ENCODE assay signal across 1 cellular context in genomic region chr19:45424191-45425058, GRCh38.
TF ChIP-seq lines count a peak whose summit lies in the region.

No MANE protein-coding gene starts in this region.

TF ChIP-seq in GM12878, 131 proteins besides CTCF, POLR2A, EP300 and RAD21 (continued from another document):
- TF ChIP-seq, protein P1, sequence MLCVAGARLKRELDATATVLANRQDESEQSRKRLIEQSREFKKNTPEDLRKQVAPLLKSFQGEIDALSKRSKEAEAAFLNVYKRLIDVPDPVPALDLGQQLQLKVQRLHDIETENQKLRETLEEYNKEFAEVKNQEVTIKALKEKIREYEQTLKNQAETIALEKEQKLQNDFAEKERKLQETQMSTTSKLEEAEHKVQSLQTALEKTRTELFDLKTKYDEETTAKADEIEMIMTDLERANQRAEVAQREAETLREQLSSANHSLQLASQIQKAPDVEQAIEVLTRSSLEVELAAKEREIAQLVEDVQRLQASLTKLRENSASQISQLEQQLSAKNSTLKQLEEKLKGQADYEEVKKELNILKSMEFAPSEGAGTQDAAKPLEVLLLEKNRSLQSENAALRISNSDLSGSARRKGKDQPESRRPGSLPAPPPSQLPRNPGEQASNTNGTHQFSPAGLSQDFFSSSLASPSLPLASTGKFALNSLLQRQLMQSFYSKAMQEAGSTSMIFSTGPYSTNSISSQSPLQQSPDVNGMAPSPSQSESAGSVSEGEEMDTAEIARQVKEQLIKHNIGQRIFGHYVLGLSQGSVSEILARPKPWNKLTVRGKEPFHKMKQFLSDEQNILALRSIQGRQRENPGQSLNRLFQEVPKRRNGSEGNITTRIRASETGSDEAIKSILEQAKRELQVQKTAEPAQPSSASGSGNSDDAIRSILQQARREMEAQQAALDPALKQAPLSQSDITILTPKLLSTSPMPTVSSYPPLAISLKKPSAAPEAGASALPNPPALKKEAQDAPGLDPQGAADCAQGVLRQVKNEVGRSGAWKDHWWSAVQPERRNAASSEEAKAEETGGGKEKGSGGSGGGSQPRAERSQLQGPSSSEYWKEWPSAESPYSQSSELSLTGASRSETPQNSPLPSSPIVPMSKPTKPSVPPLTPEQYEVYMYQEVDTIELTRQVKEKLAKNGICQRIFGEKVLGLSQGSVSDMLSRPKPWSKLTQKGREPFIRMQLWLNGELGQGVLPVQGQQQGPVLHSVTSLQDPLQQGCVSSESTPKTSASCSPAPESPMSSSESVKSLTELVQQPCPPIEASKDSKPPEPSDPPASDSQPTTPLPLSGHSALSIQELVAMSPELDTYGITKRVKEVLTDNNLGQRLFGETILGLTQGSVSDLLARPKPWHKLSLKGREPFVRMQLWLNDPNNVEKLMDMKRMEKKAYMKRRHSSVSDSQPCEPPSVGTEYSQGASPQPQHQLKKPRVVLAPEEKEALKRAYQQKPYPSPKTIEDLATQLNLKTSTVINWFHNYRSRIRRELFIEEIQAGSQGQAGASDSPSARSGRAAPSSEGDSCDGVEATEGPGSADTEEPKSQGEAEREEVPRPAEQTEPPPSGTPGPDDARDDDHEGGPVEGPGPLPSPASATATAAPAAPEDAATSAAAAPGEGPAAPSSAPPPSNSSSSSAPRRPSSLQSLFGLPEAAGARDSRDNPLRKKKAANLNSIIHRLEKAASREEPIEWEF (IDR thresholded peaks at IDR 0.05; ENCODE audit: insufficient replicate concordance, low read depth, low read length) = no peak
- TF ChIP-seq USF2 (IDR thresholded peaks at IDR 0.05; ENCODE audit: borderline replicate concordance, low read depth, low read length) = no peak
- TF ChIP-seq NR2C1 (IDR thresholded peaks at IDR 0.05) = no peak
- no peak for TF ChIP-seq ZZZ3 (IDR thresholded peaks at IDR 0.05; ENCODE audit: control insufficient read depth, insufficient read length, low read depth)
- TF ChIP-seq NBN (IDR thresholded peaks at IDR 0.05) = no peak
- no peak for TF ChIP-seq WRNIP1 (IDR thresholded peaks at IDR 0.05; ENCODE audit: borderline replicate concordance, low read depth, low read length)
- TF ChIP-seq POLR2AphosphoS5 (IDR thresholded peaks at IDR 0.05; ENCODE audit: low read length) = 0 out of 2 replicates have a peak, but pooled peaks have one; percentile 10
- TF ChIP-seq BCL3 (IDR thresholded peaks at IDR 0.05; ENCODE audit: borderline replicate concordance, insufficient read depth, low read depth, low read length, poor library complexity, severe bottlenecking) = peak; percentile 41
- TF ChIP-seq ZNF207 (IDR thresholded peaks at IDR 0.05; ENCODE audit: borderline replicate concordance) = no peak
- TF ChIP-seq CREM (IDR thresholded peaks at IDR 0.05; ENCODE audit: low read depth) = peak; percentile 11; the same call in 1 of the 2 replicates
- TF ChIP-seq YY1 (IDR thresholded peaks at IDR 0.05; ENCODE audit: low read depth, low read length) = peak; percentile 58; the same call in 1 of the 2 replicates
- TF ChIP-seq ZNF622 (IDR thresholded peaks at IDR 0.05) = no peak
- TF ChIP-seq RFX5 (IDR thresholded peaks at IDR 0.05; ENCODE audit: low read depth, low read length) = no peak
- TF ChIP-seq HDAC2 (IDR thresholded peaks at IDR 0.05) = no peak
- TF ChIP-seq GABPA (IDR thresholded peaks at IDR 0.05; ENCODE audit: low read depth) = 0 out of 2 replicates have a peak, but pooled peaks have one; percentile 4
- no peak; the same call in 1 of the 2 replicates for TF ChIP-seq PAX5 (IDR thresholded peaks at IDR 0.05; ENCODE audit: borderline replicate concordance, low read depth, low read length)
- TF ChIP-seq ZNF384 (IDR thresholded peaks at IDR 0.05; ENCODE audit: borderline replicate concordance, low read depth, low read length) = no peak
- no peak for TF ChIP-seq IRF3 (IDR thresholded peaks at IDR 0.05)
- TF ChIP-seq, protein P2, sequence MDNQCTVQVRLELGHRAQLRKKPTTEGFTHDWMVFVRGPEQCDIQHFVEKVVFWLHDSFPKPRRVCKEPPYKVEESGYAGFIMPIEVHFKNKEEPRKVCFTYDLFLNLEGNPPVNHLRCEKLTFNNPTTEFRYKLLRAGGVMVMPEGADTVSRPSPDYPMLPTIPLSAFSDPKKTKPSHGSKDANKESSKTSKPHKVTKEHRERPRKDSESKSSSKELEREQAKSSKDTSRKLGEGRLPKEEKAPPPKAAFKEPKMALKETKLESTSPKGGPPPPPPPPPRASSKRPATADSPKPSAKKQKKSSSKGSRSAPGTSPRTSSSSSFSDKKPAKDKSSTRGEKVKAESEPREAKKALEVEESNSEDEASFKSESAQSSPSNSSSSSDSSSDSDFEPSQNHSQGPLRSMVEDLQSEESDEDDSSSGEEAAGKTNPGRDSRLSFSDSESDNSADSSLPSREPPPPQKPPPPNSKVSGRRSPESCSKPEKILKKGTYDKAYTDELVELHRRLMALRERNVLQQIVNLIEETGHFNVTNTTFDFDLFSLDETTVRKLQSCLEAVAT (IDR thresholded peaks at IDR 0.05) = peak; percentile 93
- TF ChIP-seq, protein P3, sequence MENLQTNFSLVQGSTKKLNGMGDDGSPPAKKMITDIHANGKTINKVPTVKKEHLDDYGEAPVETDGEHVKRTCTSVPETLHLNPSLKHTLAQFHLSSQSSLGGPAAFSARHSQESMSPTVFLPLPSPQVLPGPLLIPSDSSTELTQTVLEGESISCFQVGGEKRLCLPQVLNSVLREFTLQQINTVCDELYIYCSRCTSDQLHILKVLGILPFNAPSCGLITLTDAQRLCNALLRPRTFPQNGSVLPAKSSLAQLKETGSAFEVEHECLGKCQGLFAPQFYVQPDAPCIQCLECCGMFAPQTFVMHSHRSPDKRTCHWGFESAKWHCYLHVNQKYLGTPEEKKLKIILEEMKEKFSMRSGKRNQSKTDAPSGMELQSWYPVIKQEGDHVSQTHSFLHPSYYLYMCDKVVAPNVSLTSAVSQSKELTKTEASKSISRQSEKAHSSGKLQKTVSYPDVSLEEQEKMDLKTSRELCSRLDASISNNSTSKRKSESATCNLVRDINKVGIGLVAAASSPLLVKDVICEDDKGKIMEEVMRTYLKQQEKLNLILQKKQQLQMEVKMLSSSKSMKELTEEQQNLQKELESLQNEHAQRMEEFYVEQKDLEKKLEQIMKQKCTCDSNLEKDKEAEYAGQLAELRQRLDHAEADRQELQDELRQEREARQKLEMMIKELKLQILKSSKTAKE (IDR thresholded peaks at IDR 0.05; ENCODE audit: low read depth, poor library complexity, severe bottlenecking) = no peak
